In the genomic region with DNA sequence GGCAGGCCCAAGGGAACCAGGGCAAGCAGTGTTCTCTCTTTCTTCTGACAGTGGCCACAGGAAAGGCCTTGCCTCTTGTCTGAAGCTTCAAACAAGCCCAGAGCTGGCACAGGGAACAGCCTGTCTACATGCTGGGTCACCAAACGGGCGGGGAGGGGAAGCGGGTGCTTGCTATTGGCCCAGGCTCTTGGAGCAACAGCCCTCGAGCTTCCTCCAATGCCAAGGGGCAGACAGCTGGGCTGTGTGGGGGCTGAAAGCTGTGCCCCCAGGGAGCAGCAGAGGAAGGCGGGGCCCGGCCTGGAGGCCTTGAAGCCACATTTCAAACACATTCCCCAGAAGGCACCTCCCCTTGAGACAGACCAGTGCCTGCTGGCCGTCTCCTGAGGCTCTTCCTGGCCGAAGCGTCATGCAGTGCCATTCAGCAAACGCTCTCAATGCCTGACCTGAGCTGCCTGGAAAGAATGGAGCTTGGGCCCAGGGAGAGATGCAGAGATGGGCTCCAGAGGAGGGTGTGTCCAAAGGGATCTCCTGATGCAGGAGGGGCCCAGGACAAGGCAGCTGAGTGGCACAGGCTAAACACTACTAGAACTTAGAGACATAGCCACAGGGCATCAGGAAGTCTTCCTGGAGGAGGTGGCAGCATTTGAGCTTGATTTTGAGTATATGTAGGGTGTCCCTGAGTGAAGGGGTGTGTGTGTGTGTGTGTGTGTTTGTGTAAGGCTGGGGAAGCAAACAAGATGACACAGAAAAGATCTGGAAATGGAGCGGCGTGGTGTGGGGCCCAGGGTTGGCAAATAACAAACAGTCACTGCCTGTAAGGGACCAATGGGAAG, we compare ENCODE assay signal across 10 cellular contexts. TPM values are rescaled to one million over a fixed set of nuclear protein-coding genes. Genes with fewer than 3 reads are reported as not detected.
DNase-seq lines count a peak whose midpoint lies in the region; ATAC-seq and TF ChIP-seq lines count a peak whose summit lies in the region.
"Had no signal": no experiment of that assay in that cellular context is flagged by ENCODE, and none has a peak within 500 bp of the region (broad histone marks: within the 10 kb centered on the region; RNA-seq: fewer than 3 reads in every experiment).

No MANE protein-coding gene starts in this region.

- in situ Hi-C loops in brain microvascular endothelial cell (cut with HindIII; ENCODE audit: low pct_ligation_motif_present, low sequenced_read_pairs): no loop called here

- peaks cover 34% of the 10 kb centered on the region for H3K27me3 Mint-ChIP-seq in memory B cell

- H3K36me3 Mint-ChIP-seq in memory B cell: no peaks in the 10 kb centered on the region

- no peak for TF ChIP-seq CTCF in BE2C (IDR thresholded peaks at IDR 0.05; ENCODE audit: low read depth, low read length)
- TF ChIP-seq CTCF in brain microvascular endothelial cell (IDR thresholded peaks at IDR 0.05; ENCODE audit: low read depth, low read length, missing control alignments): no peak

- H3K4me1 ChIP-seq in BE2C: peaks cover 7% of the 10 kb centered on the region; the same call in 1 of the 2 replicates

- H3K4me3 Mint-ChIP-seq in memory B cell: peak overlapping the region; percentile 10

- DNase-seq in BE2C: peak; percentile 34
- DNase-seq in HT-29 (ENCODE audit: low spot score): peak; percentile 35
- peak; percentile 39 for DNase-seq in brain microvascular endothelial cell
- no peak for DNase-seq in memory B cell (ENCODE audit: low spot score in 2 of 2)
- no peak for DNase-seq in activated CD4-positive, alpha-beta T cell treated with anti-CD3 and anti-CD28 coated beads, Interleukin-2, amount 50 U/mL, for 48 hours
- no peak for DNase-seq in NCI-H2081 (lab: John Stamatoyannopoulos, UW)
- no peak for DNase-seq in NCI-H510A treated with DMSO at 0.1 percent for 48 hours (lab: John Stamatoyannopoulos, UW)
- DNase-seq: activated naive CD4-positive, alpha-beta T cell treated with Interleukin-2 at 50 U/mL for 16 hours; NCI-H2029 treated with DMSO at 0.1 percent for 48 hours had no signal

- H3K27me3 ChIP-seq in BE2C (peaks cover 80% of the 10 kb centered on the region), brain microvascular endothelial cell (replicated peaks) (peaks cover 61% of the 10 kb centered on the region)

- ATAC-seq in memory B cell (ENCODE audit: low read depth): no peak
- no peak for ATAC-seq in GM18517 (IDR thresholded peaks at IDR 0.05; ENCODE audit: unreplicated experiment)

- no peak overlapping the region for H3K27ac Mint-ChIP-seq in memory B cell

- no peaks in the 10 kb centered on the region for H3K9me3 ChIP-seq in BE2C

- peak overlapping the region; percentile 3 for H3K27ac ChIP-seq in brain microvascular endothelial cell

- no peaks in the 10 kb centered on the region for H3K36me3 ChIP-seq in BE2C
- H3K36me3 ChIP-seq in brain microvascular endothelial cell (replicated peaks): no peaks in the 10 kb centered on the region

- no peak overlapping the region for H3K4me3 ChIP-seq in BE2C (ENCODE audit: low read depth, low read length)
- H3K4me3 ChIP-seq in brain microvascular endothelial cell (ENCODE audit: low read depth, low read length): no peak overlapping the region

- H3K4me1 Mint-ChIP-seq in memory B cell: peaks cover 19% of the 10 kb centered on the region

- H3K9me3 Mint-ChIP-seq in memory B cell: no peaks in the 10 kb centered on the region

RNA-seq across cellular contexts. Expression of gene FIBCD1, which starts 2.5 kb away (rescaled TPM):
- not detected for polyA plus RNA-seq in BE2C (2012; ENCODE audit: insufficient read depth, insufficient read length, low read depth)
- total RNA-seq in HT-29 (2014; rRNA removed; shearing (Covaris generic)): 0.03 and 1.5 TPM in 2 replicates

RNA-seq across cellular contexts. Expression of gene QRFP, which starts 39.9 kb away (rescaled TPM):
- polyA plus RNA-seq in BE2C (2012; ENCODE audit: insufficient read depth, insufficient read length, low read depth): not detected
- not detected in 2 replicates for total RNA-seq in HT-29 (2014; rRNA removed; shearing (Covaris generic))

Comparison
In these comparisons a context has a peak if more than half of its experiments do, and no peak if none do; other contexts are left out.
1. DNase-seq: peak in BE2C (single experiment), HT-29 (single experiment) and brain microvascular endothelial cell (single experiment); none in memory B cell (0 of 2), activated CD4-positive, alpha-beta T cell treated with anti-CD3 and anti-CD28 coated beads, Interleukin-2, amount 50 U/mL, for 48 hours (0 of 2), NCI-H2081 (0 of 2) and NCI-H510A treated with DMSO at 0.1 percent for 48 hours (single experiment).